In genomic region chr15:57376695-57377477, GRCh38 we compare ENCODE assay signal across 8 cellular contexts. TPM values are rescaled to one million over a fixed set of nuclear protein-coding genes. Genes with fewer than 3 reads are reported as not detected.
DNase-seq lines count a peak whose midpoint lies in the region; ATAC-seq and TF ChIP-seq lines count a peak whose summit lies in the region.

No MANE protein-coding gene starts in this region.

- no peak for DNase-seq in AG04449 (ENCODE audit: low read depth, low spot score)
- peak; percentile 13 for DNase-seq in HEK293T (ENCODE audit: extremely low spot score)
- DNase-seq in lung (ENCODE audit: low spot score) = peak; percentile 64
- DNase-seq in upper lobe of left lung = peak in 1 of 2 donors; percentile 73

- WGBS in lung, 2 donors = 5 to 9% methylated on average over 48 to 49 of the region's 49 CpGs
- WGBS in upper lobe of left lung, 2 donors = 7 to 12% methylated on average over 24 to 25 of the region's 49 CpGs

- TF ChIP-seq EP300 in upper lobe of left lung (IDR thresholded peaks at IDR 0.05) = peak in 1 of 4 donors; percentile 35

- CTCF ChIA-PET in AG04449 (lab: Yijun Ruan, JAX) = interaction anchor here (0.7 to 2.0 kb wide), 6 partner anchors 20 to 165 kb away, joined by 3 to 6 read pairs (median 4); no protein-coding TSS in a partner anchor
- CTCF ChIA-PET in HEK293T (lab: Yijun Ruan, JAX) = interaction anchor here (1.0 kb wide), 2 partner anchors 21 to 36 kb away, joined by 3 read pairs; no protein-coding TSS in a partner anchor

- H3K27me3 ChIP-seq in lung (ENCODE audit: control insufficient read depth, insufficient read depth) (no peaks in the 10 kb centered on the region), upper lobe of left lung (no peaks in the 10 kb centered on the region)

- H3K9me3 ChIP-seq in lung (ENCODE audit: control insufficient read depth in 2 of 2, insufficient read depth in 1 of 2, low read length in 1 of 2) (no peaks in the 10 kb centered on the region), upper lobe of left lung (no peaks in the 10 kb centered on the region)

- POLR2A ChIA-PET in AG04449 (lab: Yijun Ruan, JAX) = no interaction called here
- POLR2A ChIA-PET in HEK293T (lab: Yijun Ruan, JAX) = interaction anchor here (0.6 kb wide), 1 partner anchor 1097 kb away, joined by 3 read pairs; no protein-coding TSS in a partner anchor

- peaks cover 0 to 9% of the 10 kb centered on the region in 2 donors for H3K4me1 ChIP-seq in lung (ENCODE audit: control insufficient read depth in 2 of 2, insufficient read depth in 2 of 2, low read length in 2 of 2)
- peaks cover 6 to 22% (median 11%) of the 10 kb centered on the region in 4 donors for H3K4me1 ChIP-seq in upper lobe of left lung

- TF ChIP-seq CTCF in AG04449 (IDR thresholded peaks at IDR 0.05; ENCODE audit: insufficient read depth, low read length, missing control alignments) = no peak
- TF ChIP-seq CTCF in lung (IDR thresholded peaks at IDR 0.05; ENCODE audit: control extremely low read depth, extremely low read depth) = no peak
- TF ChIP-seq CTCF in upper lobe of left lung (IDR thresholded peaks at IDR 0.05) = no peak

- peak in 1 of 4 donors; percentile 29 for TF ChIP-seq POLR2A in upper lobe of left lung (IDR thresholded peaks at IDR 0.05)

- H3K4me3 ChIP-seq in AG04449 (ENCODE audit: low read depth, low read length) (peak overlapping the region; percentile 58), lung (peak overlapping the region; percentile 52), upper lobe of left lung (peak overlapping the region; percentile 46 to 74 (median 66))

- peak; percentile 35 for ATAC-seq in lung (ENCODE audit: insufficient read depth, low FRiP score)
- ATAC-seq in upper lobe of left lung (ENCODE audit: low FRiP score in 2 of 2) = peak; percentile 63 to 73
- ATAC-seq in GM21526 (IDR thresholded peaks at IDR 0.05; ENCODE audit: low FRiP score, unreplicated experiment) = no peak
- ATAC-seq in GM18520 (IDR thresholded peaks at IDR 0.05; ENCODE audit: unreplicated experiment) = no peak
- ATAC-seq in GM19351 (IDR thresholded peaks at IDR 0.05; ENCODE audit: unreplicated experiment) = no peak

- H3K27ac ChIP-seq in cingulate gyrus (ENCODE audit: low read depth, low read length) (peak overlapping the region; percentile 10), lung (ENCODE audit: low read depth in 1 of 2, low read length in 1 of 2) (peak overlapping the region in 1 of 2 donors; percentile 76), upper lobe of left lung (peak overlapping the region; percentile 57 to 84 (median 76))

- no peaks in the 10 kb centered on the region for H3K36me3 ChIP-seq in lung (ENCODE audit: control insufficient read depth in 2 of 2, insufficient read depth in 2 of 2, low read length in 2 of 2)
- H3K36me3 ChIP-seq in upper lobe of left lung = no peaks in the 10 kb centered on the region

TF ChIP-seq in HEK293T, 16 proteins besides CTCF, POLR2A, EP300 and RAD21:
- TF ChIP-seq PKNOX1 (IDR thresholded peaks at IDR 0.05) (no peak), ELF4 (IDR thresholded peaks at IDR 0.05) (no peak), SP1 (IDR thresholded peaks at IDR 0.05) (no peak), NFRKB (IDR thresholded peaks at IDR 0.05) (no peak), BHLHE40 (IDR thresholded peaks at IDR 0.05; ENCODE audit: borderline replicate concordance) (no peak), LEF1 (IDR thresholded peaks at IDR 0.05; ENCODE audit: borderline replicate concordance) (no peak), L3MBTL2 (conservative IDR thresholded peaks at IDR 0.05) (no peak), FOXK2 (IDR thresholded peaks at IDR 0.05) (no peak), CTBP1 (IDR thresholded peaks at IDR 0.05; ENCODE audit: borderline replicate concordance) (no peak), ARNT (IDR thresholded peaks at IDR 0.05) (no peak), FOXM1 (IDR thresholded peaks at IDR 0.05; ENCODE audit: borderline replicate concordance) (no peak), ZNF384 (IDR thresholded peaks at IDR 0.05) (no peak), HDGF (IDR thresholded peaks at IDR 0.05; ENCODE audit: borderline replicate concordance) (no peak), FOXA1 (IDR thresholded peaks at IDR 0.05) (no peak)

RNA-seq across cellular contexts. Expression of gene CGNL1, which starts 0.6 kb away (rescaled TPM):
- total RNA-seq in lung = 10 to 100 TPM; 32.8 to 42.5 TPM
- 10 to 100 TPM in 1 of 2 donors, 1 to 10 TPM in 1; 9.0 to 13.0 TPM for polyA plus RNA-seq in lung
- 10 to 100 TPM; 40.1 to 81.8 (median 63.0) TPM for total RNA-seq in upper lobe of left lung

Comparison
In these comparisons a context has a peak if more than half of its experiments do, and no peak if none do; other contexts are left out.
1. ATAC-seq: peak in lung (single experiment) and upper lobe of left lung (2 of 2); none in GM21526 (single experiment), GM18520 (single experiment) and GM19351 (single experiment).
2. Peak in every context shown above with its lines, with median percentiles within 50 percentile points of each other: H3K4me3 ChIP-seq.